In the genomic region with DNA sequence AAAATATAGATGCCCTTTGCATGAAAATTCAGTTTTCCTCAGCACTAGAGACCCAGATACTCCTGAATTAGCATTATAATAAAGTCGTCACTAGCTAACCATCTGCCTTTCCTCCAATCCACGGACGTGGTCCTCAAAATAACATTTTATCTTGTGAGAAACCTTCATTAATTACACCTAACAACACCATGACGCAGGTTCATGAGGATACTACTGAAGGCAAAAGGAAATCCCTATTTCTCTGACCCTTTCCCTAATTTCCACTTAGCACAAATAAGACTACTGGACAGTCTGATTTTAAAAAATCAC, we compare ENCODE assay signal across 8 cellular contexts. TPM values are rescaled to one million over a fixed set of nuclear protein-coding genes. Genes with fewer than 3 reads are reported as not detected.
DNase-seq lines count a peak whose midpoint lies in the region; ATAC-seq, FAIRE-seq and TF ChIP-seq lines count a peak whose summit lies in the region.

No MANE protein-coding gene starts in this region.

- no peaks in the 10 kb centered on the region for H3K27me3 Mint-ChIP-seq in activated T-cell treated with anti-CD3 and anti-CD28 coated beads, Interleukin-2, amount 50 U/mL, for 4 hours (ENCODE audit: low read depth)

- intact Hi-C loops in GM12878 (cut with micrococcal nuclease; ENCODE audit: unreplicated experiment): no loop called here
- intact Hi-C loops in transverse colon (cut with DNase I; ENCODE audit: low total_unique reads): no loop called here

- peaks cover 53% of the 10 kb centered on the region for H3K79me2 ChIP-seq in GM12878 (ENCODE audit: control insufficient read depth, insufficient read depth, low read length)

- H3K9me3 Mint-ChIP-seq in activated T-cell treated with anti-CD3 and anti-CD28 coated beads, Interleukin-2, amount 50 U/mL, for 4 hours: no peaks in the 10 kb centered on the region

- H4K20me1 ChIP-seq in GM12878 (ENCODE audit: control insufficient read depth, insufficient read depth): no peaks in the 10 kb centered on the region

- DNase-seq in activated T-cell treated with anti-CD3 and anti-CD28 coated beads, Interleukin-2, amount 50 U/mL, for 4 hours: no peak
- DNase-seq in activated T-cell treated with anti-CD3 and anti-CD28 coated beads for 4 hours (no peak), GM12878 (ENCODE audit: low read depth, low spot score) (no peak), lung (ENCODE audit: low spot score) (no peak), transverse colon (no peak), ureter (ENCODE audit: low spot score) (no peak), globus pallidus (ENCODE audit: low spot score) (no peak)
- no peak for DNase-seq in stimulated activated CD4-positive, alpha-beta T cell treated with anti-CD3 and anti-CD28 coated beads, Interleukin-15, amount 100 ng/mL, for 24 hours

- no peak for TF ChIP-seq EP300 in GM12878 (IDR thresholded peaks at IDR 0.05; ENCODE audit: borderline replicate concordance in 1 of 2, control insufficient read depth in 1 of 2, low read depth in 2 of 2, low read length in 2 of 2)
- no peak for TF ChIP-seq EP300 in transverse colon (IDR thresholded peaks at IDR 0.05; ENCODE audit: low read depth)

- H2AFZ ChIP-seq in GM12878 (ENCODE audit: control insufficient read depth, low read depth, low read length): peak overlapping the region; percentile 92

- 51% methylated on average over 4 of the region's 4 CpGs for WGBS in GM12878 (ENCODE audit: insufficient coverage, insufficient replicate concordance, low lambda C conversion rate, missing lambda C conversion rate)
- WGBS in lung, 2 donors: 37 to 67% methylated on average over 4 of the region's 4 CpGs
- 23 to 52% methylated on average over 4 of the region's 4 CpGs for WGBS in transverse colon (ENCODE audit: low coverage in 1 of 2), 2 donors

- no peak for TF ChIP-seq CTCF in GM12878 (IDR thresholded peaks at IDR 0.05 in 2 of 3, conservative IDR thresholded peaks at IDR 0.05 in 1 of 3; ENCODE audit: control insufficient read depth in 2 of 3, extremely low read depth in 1 of 3, insufficient read depth in 1 of 3, low read depth in 3 of 3, low read length in 3 of 3)
- TF ChIP-seq CTCF in lung (IDR thresholded peaks at IDR 0.05; ENCODE audit: control extremely low read depth, extremely low read depth): no peak
- no peak for TF ChIP-seq CTCF in transverse colon (IDR thresholded peaks at IDR 0.05)

- FAIRE-seq in GM12878 (lab: Jason Lieb, UNC): no peak

- peak overlapping the region; percentile 94 for H3K4me3 ChIP-seq in GM12878
- H3K4me3 ChIP-seq in lung: peak overlapping the region; percentile 67
- H3K4me3 ChIP-seq in transverse colon: peak overlapping the region; percentile 60 to 74 (median 65)

- H3K4me3 Mint-ChIP-seq in activated T-cell treated with anti-CD3 and anti-CD28 coated beads, Interleukin-2, amount 50 U/mL, for 4 hours: peak overlapping the region; percentile 96

- CTCF ChIA-PET in GM12878 (lab: Yijun Ruan, JAX): interaction anchor here (0.7 to 5.1 kb wide), 13 partner anchors 8 to 95 kb away, joined by 3 to 61 read pairs (median 5); partner anchors contain the start of gene COQ3

- H3K9me3 ChIP-seq in GM12878 (replicated peaks; ENCODE audit: control insufficient read depth, insufficient read depth, low read length) (no peaks in the 10 kb centered on the region), lung (ENCODE audit: control insufficient read depth in 2 of 2, insufficient read depth in 1 of 2, low read length in 1 of 2) (no peaks in the 10 kb centered on the region), transverse colon (no peaks in the 10 kb centered on the region)

- no peaks in the 10 kb centered on the region for H3K27me3 ChIP-seq in GM12878 (replicated peaks in 1 of 2; ENCODE audit: control insufficient read depth in 2 of 2, insufficient read depth in 2 of 2, low read length in 1 of 2)
- no peaks in the 10 kb centered on the region for H3K27me3 ChIP-seq in lung (ENCODE audit: control insufficient read depth, insufficient read depth)
- H3K27me3 ChIP-seq in transverse colon: no peaks in the 10 kb centered on the region

- BruUV-seq in GM12878 (replicated peaks; lab: Mats Ljungman, UMichigan): no TSS peak

- H3K4me2 ChIP-seq in GM12878 (ENCODE audit: control insufficient read depth, insufficient read depth): peak overlapping the region; percentile 48

- H3K36me3 ChIP-seq in GM12878 (ENCODE audit: control insufficient read depth in 2 of 2, insufficient read depth in 2 of 2, low read length in 1 of 2): peaks cover 0 to 7% of the 10 kb centered on the region in 2 experiments; a peak in 1 of 4 replicates
- no peaks in the 10 kb centered on the region for H3K36me3 ChIP-seq in lung (ENCODE audit: control insufficient read depth in 2 of 2, insufficient read depth in 2 of 2, low read length in 2 of 2)
- no peaks in the 10 kb centered on the region for H3K36me3 ChIP-seq in transverse colon

- H3K27ac ChIP-seq in GM12878 (ENCODE audit: control insufficient read depth, insufficient read depth): peak overlapping the region; percentile 95
- H3K27ac ChIP-seq in lung (ENCODE audit: low read depth in 1 of 2, low read length in 1 of 2): peak overlapping the region in 1 of 2 donors; percentile 84
- peak overlapping the region; percentile 95 to 98 (median 96) for H3K27ac ChIP-seq in transverse colon

- TF ChIP-seq POLR2A in GM12878 (IDR thresholded peaks at IDR 0.05; ENCODE audit: low read depth, low read length) (no peak), transverse colon (IDR thresholded peaks at IDR 0.05) (no peak)

- POLR2A ChIA-PET in GM12878 (lab: Charles Lee): interaction anchor here (0.6 to 2.0 kb wide), 10 partner anchors 15 to 142 kb away, joined by 3 to 6 read pairs (median 4); partner anchors contain the start of genes CCNC and COQ3

- peaks cover 15% of the 10 kb centered on the region for H3K4me1 ChIP-seq in GM12878 (ENCODE audit: control insufficient read depth, insufficient read depth, low read length)
- H3K4me1 ChIP-seq in lung (ENCODE audit: control insufficient read depth in 2 of 2, insufficient read depth in 2 of 2, low read length in 2 of 2): peaks cover 6 to 30% of the 10 kb centered on the region in 2 donors
- peaks cover 19 to 48% (median 38%) of the 10 kb centered on the region in 4 donors for H3K4me1 ChIP-seq in transverse colon

- peaks cover 53% of the 10 kb centered on the region for H3K4me1 Mint-ChIP-seq in activated T-cell treated with anti-CD3 and anti-CD28 coated beads, Interleukin-2, amount 50 U/mL, for 4 hours (ENCODE audit: low read depth)

- H3K9ac ChIP-seq in GM12878 (ENCODE audit: control insufficient read depth, insufficient read depth, low read length): peak overlapping the region; percentile 94

- RAD21 ChIA-PET in GM12878 (lab: Charles Lee; ENCODE audit: unreplicated experiment): interaction anchor here (1.1 to 3.2 kb wide), 7 partner anchors 10 to 320 kb away, joined by 3 to 36 read pairs (median 5); partner anchors contain the start of gene COQ3

- no peak for TF ChIP-seq RAD21 in GM12878 (IDR thresholded peaks at IDR 0.05; ENCODE audit: insufficient read depth, low read depth, low read length)

- in situ Hi-C loops in GM12878 (cut with MboI) (no loop called here), transverse colon (cut with MboI; ENCODE audit: low pct_ligation_motif_present in 1 of 4, low pct_unique_long_range_greater_than_20kb in 1 of 4, low sequenced_read_pairs in 3 of 4) (no loop called here)

- SMC1A ChIA-PET in GM12878 (lab: Charles Lee; ENCODE audit: uncharacterized antibody, unreplicated experiment): interaction anchor here (1.1 to 3.1 kb wide), 11 partner anchors 7 to 108 kb away, joined by 3 to 46 read pairs (median 7); partner anchors contain the start of gene COQ3

- no peak for ATAC-seq in activated T-cell treated with anti-CD3 and anti-CD28 coated beads, Interleukin-2, amount 50 U/mL, for 4 hours
- no peak for ATAC-seq in GM12878
- no peak for ATAC-seq in lung (ENCODE audit: insufficient read depth, low FRiP score)

- peaks cover 14% of the 10 kb centered on the region for H3K36me3 Mint-ChIP-seq in activated T-cell treated with anti-CD3 and anti-CD28 coated beads, Interleukin-2, amount 50 U/mL, for 4 hours (ENCODE audit: insufficient read depth)

RNA-seq across cellular contexts. Expression of gene PNISR, which starts 1.3 kb away (rescaled TPM):
- total RNA-seq in activated T-cell treated with anti-CD3 and anti-CD28 coated beads, Interleukin-2, amount 50 U/mL, for 4 hours: 10 to 100 TPM; 73.7 to 80.0 (median 76.4) TPM
- 1,195 and 1,218 TPM in 2 replicates for total RNA-seq in GM12878 (2013; cell fraction: nucleolus; rRNA removed)
- total RNA-seq in GM12878 (2014; rRNA removed) (104 and 136 TPM in 2 replicates), GM12878 (2014; rRNA removed; fragmentation: Illumina TruSeq; extraction: Trizol) (130 and 137 TPM in 2 replicates), GM12878 (2021) (84.0 and 105 TPM in 2 replicates), lung (100 to 1,000 TPM in 1 of 2 donors, 10 to 100 TPM in 1; 56.9 to 354 TPM), transverse colon (100 to 1,000 TPM; 118 to 374 (median 219) TPM), ureter (133 TPM)
- polyA plus RNA-seq in GM12878 (2011; ENCODE audit: low read depth): 98.1 TPM
- polyA plus RNA-seq in GM12878 (2011; rRNA removed) (153 and 241 TPM in 2 replicates), GM12878 (2014; fragmentation: Illumina TruSeq; extraction: Trizol) (180 and 254 TPM in 2 replicates), GM12878 (2014; fragmentation: Nextera tagmentation; extraction: Ambion mirVana) (100 to 1,000 TPM in 1 of 2 experiments, 10 to 100 TPM in 1; 94.6 to 103 TPM), GM12878 (2014; rRNA removed) (96.9 and 120 TPM in 2 replicates), GM12878 (2016; fragmentation: Nextera tagmentation; extraction: Ambion mirVana) (10 to 100 TPM; 79.1 to 81.1 TPM), lung (10 to 100 TPM; 35.0 to 50.1 TPM)
- 41.7 and 45.9 TPM in 2 replicates for polyA plus RNA-seq in GM12878 (2011; cell fraction: cytosol; rRNA removed)
- 301 and 428 TPM in 2 replicates for polyA plus RNA-seq in GM12878 (2011; cell fraction: nucleus; rRNA removed)
- 134 and 145 TPM in 2 replicates for polyA plus RNA-seq in GM12878 (2012)
- polyA minus RNA-seq in GM12878 (2011; rRNA and poly(A)+ RNA removed): 63.4 and 68.4 TPM in 2 replicates
- 26.2 and 29.3 TPM in 2 replicates for polyA minus RNA-seq in GM12878 (2011; cell fraction: cytosol; rRNA and poly(A)+ RNA removed)
- 115 and 137 TPM in 2 replicates for polyA minus RNA-seq in GM12878 (2011; cell fraction: nucleus; rRNA and poly(A)+ RNA removed)

RNA-seq across cellular contexts. Expression of gene COQ3, which starts 32.4 kb away (rescaled TPM):
- total RNA-seq in activated T-cell treated with anti-CD3 and anti-CD28 coated beads, Interleukin-2, amount 50 U/mL, for 4 hours: 10 to 100 TPM; 18.3 to 23.3 (median 18.6) TPM
- total RNA-seq in GM12878 (2013; cell fraction: nucleolus; rRNA removed): 0.88 and 2.7 TPM in 2 replicates
- total RNA-seq in GM12878 (2014; rRNA removed) (9.3 and 10.7 TPM in 2 replicates), GM12878 (2014; rRNA removed; fragmentation: Illumina TruSeq; extraction: Trizol) (13.6 and 14.1 TPM in 2 replicates), GM12878 (2021) (11.4 and 11.9 TPM in 2 replicates), lung (1 to 10 TPM; 2.8 to 6.5 TPM), transverse colon (1 to 10 TPM in 2 of 4 donors, not detected in 2; 4.9 to 5.1 TPM), ureter (10.9 TPM)
- 3.6 TPM for polyA plus RNA-seq in GM12878 (2011; ENCODE audit: low read depth)
- polyA plus RNA-seq in GM12878 (2011; rRNA removed) (16.4 and 22.8 TPM in 2 replicates), GM12878 (2014; fragmentation: Illumina TruSeq; extraction: Trizol) (15.5 and 19.3 TPM in 2 replicates), GM12878 (2014; fragmentation: Nextera tagmentation; extraction: Ambion mirVana) (10 to 100 TPM; 43.3 to 50.6 TPM), GM12878 (2014; rRNA removed) (13.3 and 13.5 TPM in 2 replicates), GM12878 (2016; fragmentation: Nextera tagmentation; extraction: Ambion mirVana) (10 to 100 TPM; 26.8 to 27.9 TPM), lung (10 to 100 TPM in 1 of 2 donors, 1 to 10 TPM in 1; 5.3 to 11.7 TPM)
- 8.9 and 10.6 TPM in 2 replicates for polyA plus RNA-seq in GM12878 (2011; cell fraction: cytosol; rRNA removed)
- polyA plus RNA-seq in GM12878 (2011; cell fraction: nucleus; rRNA removed): 7.9 and 8.0 TPM in 2 replicates
- 5.4 and 7.1 TPM in 2 replicates for polyA plus RNA-seq in GM12878 (2012)
- 4.2 and 7.0 TPM in 2 replicates for polyA minus RNA-seq in GM12878 (2011; rRNA and poly(A)+ RNA removed)
- 2.0 and 4.6 TPM in 2 replicates for polyA minus RNA-seq in GM12878 (2011; cell fraction: cytosol; rRNA and poly(A)+ RNA removed)
- 0.29 and 0.73 TPM in 2 replicates for polyA minus RNA-seq in GM12878 (2011; cell fraction: nucleus; rRNA and poly(A)+ RNA removed)
